25 cellular contexts compared by ENCODE assay signal in genomic region chr3:12191559-12191958, GRCh38. TPM values are rescaled to one million over a fixed set of nuclear protein-coding genes. Genes with fewer than 3 reads are reported as not detected.
A peak's percentile ranks its signal among the peaks of the same experiment; 100 is the strongest.
DNase-seq lines count a peak whose midpoint lies in the region; ATAC-seq and TF ChIP-seq lines count a peak whose summit lies in the region.
"Had no signal": no experiment of that assay in that cellular context is flagged by ENCODE, and none has a peak within 500 bp of the region (broad histone marks: within the 10 kb centered on the region; RNA-seq: fewer than 3 reads in every experiment).

No MANE protein-coding gene starts in this region.

- no peak overlapping the region for H3K27ac ChIP-seq in OCI-LY3 (ENCODE audit: low read length)
- H3K27ac ChIP-seq in esophagus (ENCODE audit: low read depth in 2 of 2, low read length in 1 of 2), result peak overlapping the region; percentile 9 to 74
- H3K27ac ChIP-seq: BLaER1, KMS-11, Peyer's patch, SK-N-MC had no signal

- no peak overlapping the region for H2AFZ ChIP-seq in OCI-LY3 (ENCODE audit: low read depth, low read length)
- H2AFZ ChIP-seq: GM23338 had no signal

- intact Hi-C loops in sciatic nerve (cut with DNase I), result no loop called here

- H3K36me3 ChIP-seq in OCI-LY3 (replicated peaks; ENCODE audit: low read depth, low read length), result no peaks in the 10 kb centered on the region
- no peaks in the 10 kb centered on the region for H3K36me3 ChIP-seq in esophagus (ENCODE audit: control insufficient read depth in 2 of 2, insufficient read depth in 2 of 2, low read length in 1 of 2)
- H3K36me3 ChIP-seq: BLaER1, Peyer's patch had no signal

- H3K9me3 ChIP-seq in OCI-LY3 (ENCODE audit: insufficient read depth, low read length), result no peaks in the 10 kb centered on the region
- H3K9me3 ChIP-seq in esophagus (ENCODE audit: control insufficient read depth in 2 of 2, insufficient read depth in 1 of 2, low read depth in 1 of 2, low read length in 1 of 2), result no peaks in the 10 kb centered on the region
- H3K9me3 ChIP-seq: BLaER1, Peyer's patch had no signal

- H3K4me1 ChIP-seq in OCI-LY3 (ENCODE audit: low read length) (peaks cover 71% of the 10 kb centered on the region), esophagus (ENCODE audit: control insufficient read depth in 2 of 2, insufficient read depth in 2 of 2, low read length in 1 of 2) (peaks cover 2 to 27% of the 10 kb centered on the region in 2 donors)

- H3K27ac Mint-ChIP-seq in activated naive CD8-positive, alpha-beta T cell, result peak overlapping the region; percentile 2
- no peak overlapping the region for H3K27ac Mint-ChIP-seq in activated naive CD8-positive, alpha-beta T cell treated with anti-CD3 and anti-CD28 coated beads for 36 hours
- H3K27ac Mint-ChIP-seq in stimulated activated memory B cell treated with anti-CD40 and anti-IgM and Interleukin-4, amounts not matched to agents 10 μg/mL and 1 μg/mL and 100 μg/mL, for 72 hours, result peak overlapping the region; percentile 98
- H3K27ac Mint-ChIP-seq: CD4-positive, alpha-beta memory T cell; GM23338; H9 had no signal

- H3K4me2 ChIP-seq in OCI-LY3 (ENCODE audit: low read length), result no peak overlapping the region
- H3K4me2 ChIP-seq: BLaER1, GM23338, KMS-11 had no signal

- no peak for DNase-seq in activated naive CD8-positive, alpha-beta T cell treated with anti-CD3 and anti-CD28 coated beads for 36 hours
- DNase-seq in sciatic nerve (ENCODE audit: low spot score), result no peak
- DNase-seq: CD4-positive, alpha-beta memory T cell; COR-L47; DMS53; H9; NCI-H1048; NCI-H1417; NCI-H1694; NCI-H2029 treated with DMSO at 0.1 percent for 48 hours; NCI-H69; Peyer's patch; SHP77 treated with DMSO at 0.1 percent for 48 hours had no signal

- H3K9me3 Mint-ChIP-seq in activated naive CD8-positive, alpha-beta T cell (ENCODE audit: low read depth), result no peaks in the 10 kb centered on the region
- no peaks in the 10 kb centered on the region for H3K9me3 Mint-ChIP-seq in activated naive CD8-positive, alpha-beta T cell treated with anti-CD3 and anti-CD28 coated beads for 36 hours
- H3K9me3 Mint-ChIP-seq in stimulated activated memory B cell treated with anti-CD40 and anti-IgM and Interleukin-4, amounts not matched to agents 10 μg/mL and 1 μg/mL and 100 μg/mL, for 72 hours, result no peaks in the 10 kb centered on the region
- H3K9me3 Mint-ChIP-seq: CD4-positive, alpha-beta memory T cell; GM23338; H9; IgD-negative memory B cell had no signal

- H3K9ac ChIP-seq in OCI-LY3 (ENCODE audit: low read length), result no peak overlapping the region
- H3K9ac ChIP-seq: BLaER1, KMS-11 had no signal

- no peak overlapping the region for H3K4me3 Mint-ChIP-seq in activated naive CD8-positive, alpha-beta T cell
- no peak overlapping the region for H3K4me3 Mint-ChIP-seq in activated naive CD8-positive, alpha-beta T cell treated with anti-CD3 and anti-CD28 coated beads for 36 hours
- no peak overlapping the region for H3K4me3 Mint-ChIP-seq in stimulated activated memory B cell treated with anti-CD40 and anti-IgM and Interleukin-4, amounts not matched to agents 10 μg/mL and 1 μg/mL and 100 μg/mL, for 72 hours
- H3K4me3 Mint-ChIP-seq: CD4-positive, alpha-beta memory T cell; GM23338; H9; IgD-negative memory B cell had no signal

- no peaks in the 10 kb centered on the region for H3K79me2 ChIP-seq in OCI-LY3 (ENCODE audit: low read length)

- no peaks in the 10 kb centered on the region for H3K27me3 Mint-ChIP-seq in activated naive CD8-positive, alpha-beta T cell
- peaks cover 6% of the 10 kb centered on the region for H3K27me3 Mint-ChIP-seq in activated naive CD8-positive, alpha-beta T cell treated with anti-CD3 and anti-CD28 coated beads for 36 hours
- no peaks in the 10 kb centered on the region for H3K27me3 Mint-ChIP-seq in stimulated activated memory B cell treated with anti-CD40 and anti-IgM and Interleukin-4, amounts not matched to agents 10 μg/mL and 1 μg/mL and 100 μg/mL, for 72 hours

- H4K20me1 ChIP-seq in OCI-LY3 (ENCODE audit: insufficient read depth, low read length), result no peaks in the 10 kb centered on the region

- no peak overlapping the region for H3K4me3 ChIP-seq in OCI-LY3 (ENCODE audit: low read length)
- no peak overlapping the region for H3K4me3 ChIP-seq in esophagus (ENCODE audit: low read depth in 1 of 2, low read length in 2 of 2)
- H3K4me3 ChIP-seq: BLaER1, GM23338, Peyer's patch, SK-N-MC had no signal

- no peak for ATAC-seq in stimulated activated memory B cell treated with anti-CD40 and anti-IgM and Interleukin-4, amounts not matched to agents 10 μg/mL and 1 μg/mL and 100 μg/mL, for 72 hours
- ATAC-seq in SK-N-SH treated with all-trans-retinoic acid at 6 μM for 48 hours, result no peak
- no peak for ATAC-seq in HG03108 (IDR thresholded peaks at IDR 0.05; ENCODE audit: unreplicated experiment)
- no peak for ATAC-seq in sciatic nerve
- ATAC-seq: GM23338 had no signal

- 88 to 95% methylated on average over 5 of the region's 5 CpGs for WGBS in esophagus, 2 donors

- peaks cover 55% of the 10 kb centered on the region for H3K4me1 Mint-ChIP-seq in activated naive CD8-positive, alpha-beta T cell (ENCODE audit: low read depth)
- H3K4me1 Mint-ChIP-seq in activated naive CD8-positive, alpha-beta T cell treated with anti-CD3 and anti-CD28 coated beads for 36 hours, result peaks cover 60% of the 10 kb centered on the region
- peaks cover 83% of the 10 kb centered on the region for H3K4me1 Mint-ChIP-seq in stimulated activated memory B cell treated with anti-CD40 and anti-IgM and Interleukin-4, amounts not matched to agents 10 μg/mL and 1 μg/mL and 100 μg/mL, for 72 hours

- H3K27me3 ChIP-seq in OCI-LY3 (ENCODE audit: low read depth, low read length) (peaks cover 16% of the 10 kb centered on the region), esophagus (ENCODE audit: control insufficient read depth in 1 of 2, insufficient read depth in 2 of 2, low read length in 2 of 2) (no peaks in the 10 kb centered on the region)
- H3K27me3 ChIP-seq: BLaER1, Peyer's patch had no signal

- peak; percentile 12; the same call in 1 of the 2 replicates for TF ChIP-seq CTCF in OCI-LY3 (IDR thresholded peaks at IDR 0.05; ENCODE audit: low read depth, low read length)

- H3K36me3 Mint-ChIP-seq in activated naive CD8-positive, alpha-beta T cell, result no peaks in the 10 kb centered on the region
- H3K36me3 Mint-ChIP-seq in activated naive CD8-positive, alpha-beta T cell treated with anti-CD3 and anti-CD28 coated beads for 36 hours, result no peaks in the 10 kb centered on the region
- H3K36me3 Mint-ChIP-seq in stimulated activated memory B cell treated with anti-CD40 and anti-IgM and Interleukin-4, amounts not matched to agents 10 μg/mL and 1 μg/mL and 100 μg/mL, for 72 hours, result no peaks in the 10 kb centered on the region
- H3K36me3 Mint-ChIP-seq: CD4-positive, alpha-beta memory T cell; IgD-negative memory B cell had no signal

TF ChIP-seq in SK-N-SH treated with all-trans-retinoic acid at 6 μM for 48 hours, 23 proteins besides CTCF, POLR2A, EP300 and RAD21:
- TF ChIP-seq CSDC2 (CRISPR knock-in tag; IDR thresholded peaks at IDR 0.05) (no peak), CREB5 (CRISPR knock-in tag; IDR thresholded peaks at IDR 0.05; ENCODE audit: low read depth) (no peak), SNAI2 (CRISPR knock-in tag; IDR thresholded peaks at IDR 0.05) (no peak), PPARA (CRISPR knock-in tag; IDR thresholded peaks at IDR 0.05; ENCODE audit: borderline replicate concordance) (no peak), ZFP3 (CRISPR knock-in tag; IDR thresholded peaks at IDR 0.05) (no peak), ZNF70 (CRISPR knock-in tag; IDR thresholded peaks at IDR 0.05) (no peak), PATZ1 (CRISPR knock-in tag; IDR thresholded peaks at IDR 0.05; ENCODE audit: borderline replicate concordance) (no peak), ISL1 (CRISPR knock-in tag; IDR thresholded peaks at IDR 0.05) (no peak), ZFP30 (CRISPR knock-in tag; IDR thresholded peaks at IDR 0.05) (no peak)

RNA-seq across cellular contexts. Expression of gene TIMP4, which starts 32.8 kb away (rescaled TPM):
- not detected for total RNA-seq in activated naive CD8-positive, alpha-beta T cell treated with anti-CD3 and anti-CD28 coated beads for 36 hours
- polyA plus RNA-seq in esophagus, result under 1 TPM; 0.45 to 1.00 TPM
- 13.2 TPM for total RNA-seq in sciatic nerve
- total RNA-seq: CD4-positive, alpha-beta memory T cell; OCI-LY7 had no signal
- polyA plus RNA-seq: CD4-positive, alpha-beta memory T cell; IgD-negative memory B cell had no signal

Comparison
In these comparisons a context has a peak if more than half of its experiments do, and no peak if none do; other contexts are left out.
1. RNA of gene TIMP4, which starts 32.8 kb away (total RNA-seq): 13.2 TPM in sciatic nerve (single experiment); not detected in activated naive CD8-positive, alpha-beta T cell treated with anti-CD3 and anti-CD28 coated beads for 36 hours; every median in the first group is over 10 times any median in the second.